Comparison of ENCODE assay signal across 1 cellular context in genomic region chr6:35297541-35298481, GRCh38.
TF ChIP-seq lines count a peak whose summit lies in the region.

TSS of gene DEF6 (plus strand) at chr6:35297818. CDS start at chr6:35297857, 39 bp downstream.

TF ChIP-seq in K562, 482 proteins besides CTCF, POLR2A, EP300 and RAD21 (continued from another document):
- TF ChIP-seq ZNF609 (CRISPR knock-in tag; IDR thresholded peaks at IDR 0.05; ENCODE audit: borderline replicate concordance) (no peak), MCM2 (IDR thresholded peaks at IDR 0.05; ENCODE audit: low read depth) (no peak), TEAD2 (tag; IDR thresholded peaks at IDR 0.05) (no peak), ZBTB49 (CRISPR knock-in tag; IDR thresholded peaks at IDR 0.05; ENCODE audit: borderline replicate concordance) (no peak)
TF ChIP-seq in K562: peak in this region for 177.
